ENCODE assay signal across 8 cellular contexts in the genomic region with DNA sequence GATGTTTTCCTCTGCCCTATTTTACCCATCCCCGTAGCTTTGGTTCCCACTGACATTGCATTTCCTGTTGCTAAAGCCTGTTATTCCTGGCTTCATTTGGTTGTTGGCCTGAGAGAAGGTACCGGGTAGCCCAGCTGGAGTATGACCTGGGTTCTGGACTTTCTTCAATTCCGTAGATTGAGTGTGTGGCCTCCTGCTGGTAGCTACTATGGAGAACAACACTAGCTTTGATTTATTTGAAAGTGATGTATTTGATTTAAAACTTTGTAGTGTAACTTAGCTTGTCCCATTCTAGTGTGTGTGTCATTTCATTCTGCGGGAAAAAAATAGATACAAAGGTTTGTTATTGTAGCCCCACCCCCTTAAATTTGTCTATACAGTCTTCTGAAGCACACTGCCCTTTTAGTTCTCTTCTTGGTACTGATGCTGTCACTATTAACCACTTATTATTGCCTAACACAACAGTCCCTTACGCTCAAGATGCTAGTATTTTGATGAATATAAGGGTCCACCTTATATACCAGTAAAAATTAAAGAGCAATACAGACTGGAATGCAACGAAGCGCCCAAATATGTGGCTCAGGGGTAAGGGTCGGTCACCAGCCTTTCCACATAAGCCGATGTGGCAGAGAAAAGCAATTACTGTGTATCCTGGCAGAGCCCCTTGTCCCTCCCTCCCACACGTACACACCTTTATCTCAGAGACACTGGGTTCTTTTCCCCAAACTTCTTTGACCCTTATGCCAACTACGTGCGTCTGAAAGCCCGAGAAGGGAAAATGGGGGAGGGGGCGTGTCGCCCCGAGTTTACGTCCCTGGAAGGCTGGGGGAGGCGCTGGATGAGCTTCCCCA. TPM values are rescaled to one million over a fixed set of nuclear protein-coding genes. Genes with fewer than 3 reads are reported as not detected.
DNase-seq lines count a peak whose midpoint lies in the region; ATAC-seq and TF ChIP-seq lines count a peak whose summit lies in the region.

No MANE protein-coding gene starts in this region.

- DNase-seq in activated CD4-positive, alpha-beta T cell treated with anti-CD3 and anti-CD28 coated beads for 36 hours, result peak; percentile 16
- no peak for DNase-seq in activated CD4-positive, alpha-beta T cell treated with anti-CD3 and anti-CD28 coated beads for 4 hours
- DNase-seq in epithelial cell of proximal tubule (ENCODE audit: low read depth), result no peak
- peak; percentile 47 to 78 for DNase-seq in aorta

- H3K4me3 Mint-ChIP-seq in activated CD4-positive, alpha-beta T cell treated with anti-CD3 and anti-CD28 coated beads for 36 hours, result peak overlapping the region; percentile 88
- peak overlapping the region; percentile 99 for H3K4me3 Mint-ChIP-seq in T-helper 1 cell treated with Interleukin-12 subunit alpha and Interleukin-12 subunit beta and Interleukin-4 antibody, amounts not matched to agents 30 μg/mL and 1 μg/mL, for 36 hours

- H3K4me1 ChIP-seq in muscle layer of colon (ENCODE audit: insufficient read depth, low read length), result peaks cover 28% of the 10 kb centered on the region
- H3K4me1 ChIP-seq in aorta (ENCODE audit: control insufficient read depth in 1 of 2, insufficient read depth in 2 of 2, low read length in 2 of 2), result no peaks in the 10 kb centered on the region

- H3K36me3 Mint-ChIP-seq in activated CD4-positive, alpha-beta T cell treated with anti-CD3 and anti-CD28 coated beads for 36 hours (ENCODE audit: low read depth), result peaks cover 52% of the 10 kb centered on the region
- H3K36me3 Mint-ChIP-seq in T-helper 1 cell treated with Interleukin-12 subunit alpha and Interleukin-12 subunit beta and Interleukin-4 antibody, amounts not matched to agents 30 μg/mL and 1 μg/mL, for 36 hours (ENCODE audit: low read depth), result peaks cover 58% of the 10 kb centered on the region

- peak; percentile 8 for ATAC-seq in activated CD4-positive, alpha-beta T cell treated with anti-CD3 and anti-CD28 coated beads for 36 hours
- peak; percentile 3 for ATAC-seq in HG03432 (IDR thresholded peaks at IDR 0.05; ENCODE audit: unreplicated experiment)
- peak; percentile 54 for ATAC-seq in aorta (ENCODE audit: low FRiP score)
- no peak for ATAC-seq in GM21717 (IDR thresholded peaks at IDR 0.05; ENCODE audit: unreplicated experiment)

- H3K4me1 Mint-ChIP-seq in activated CD4-positive, alpha-beta T cell treated with anti-CD3 and anti-CD28 coated beads for 36 hours, result peaks cover 50% of the 10 kb centered on the region
- H3K4me1 Mint-ChIP-seq in T-helper 1 cell treated with Interleukin-12 subunit alpha and Interleukin-12 subunit beta and Interleukin-4 antibody, amounts not matched to agents 30 μg/mL and 1 μg/mL, for 36 hours (ENCODE audit: low read depth), result peaks cover 51% of the 10 kb centered on the region

- TF ChIP-seq CTCF in epithelial cell of proximal tubule (conservative IDR thresholded peaks at IDR 0.05; ENCODE audit: low read depth, low read length), result peak; percentile 60

- POLR2A ChIA-PET in activated CD4-positive, alpha-beta T cell treated with anti-CD3 and anti-CD28 coated beads for 36 hours (lab: Charles Lee), result interaction anchor here (0.6 to 1.7 kb wide), 8 partner anchors 10 to 279 kb away, joined by 3 to 19 read pairs (median 4); no protein-coding TSS in a partner anchor

- peaks cover 25% of the 10 kb centered on the region for H3K36me3 ChIP-seq in muscle layer of colon (ENCODE audit: insufficient read depth, low read length)
- H3K36me3 ChIP-seq in aorta (ENCODE audit: control insufficient read depth in 1 of 2, insufficient read depth in 2 of 2, low read length in 1 of 2), result peaks cover 0 to 3% of the 10 kb centered on the region in 2 donors

- peak overlapping the region; percentile 90 for H3K9ac ChIP-seq in muscle layer of colon (ENCODE audit: low read length)

- CTCF ChIA-PET in activated CD4-positive, alpha-beta T cell treated with anti-CD3 and anti-CD28 coated beads for 36 hours (lab: Charles Lee), result interaction anchor here (0.5 to 3.8 kb wide), 14 partner anchors 10 to 1027 kb away, joined by 3 to 19 read pairs (median 4); partner anchors contain the start of gene LRIG2

- H3K27ac ChIP-seq in muscle layer of colon (ENCODE audit: low read depth, low read length) (peak overlapping the region; percentile 87), aorta (ENCODE audit: low read depth in 1 of 2, low read length in 2 of 2) (peak overlapping the region in 1 of 2 donors; percentile 19)

- H3K9me3 Mint-ChIP-seq in activated CD4-positive, alpha-beta T cell treated with anti-CD3 and anti-CD28 coated beads for 36 hours (ENCODE audit: low read depth), result no peaks in the 10 kb centered on the region
- no peaks in the 10 kb centered on the region for H3K9me3 Mint-ChIP-seq in T-helper 1 cell treated with Interleukin-12 subunit alpha and Interleukin-12 subunit beta and Interleukin-4 antibody, amounts not matched to agents 30 μg/mL and 1 μg/mL, for 36 hours

- peak overlapping the region; percentile 78 for H3K4me3 ChIP-seq in epithelial cell of proximal tubule (ENCODE audit: low read depth, low read length)
- peak overlapping the region; percentile 86 to 89 for H3K4me3 ChIP-seq in muscle layer of colon (ENCODE audit: low read depth in 1 of 2, low read length in 2 of 2)
- peak overlapping the region; percentile 60 to 83 for H3K4me3 ChIP-seq in aorta (ENCODE audit: low read length in 2 of 2)

- H3K27me3 ChIP-seq in muscle layer of colon (ENCODE audit: control insufficient read depth in 1 of 2, insufficient read depth in 2 of 2, low read length in 2 of 2), result no peaks in the 10 kb centered on the region
- H3K27me3 ChIP-seq in aorta (ENCODE audit: control insufficient read depth in 1 of 2, insufficient read depth in 2 of 2, low read length in 1 of 2), result no peaks in the 10 kb centered on the region

- peak overlapping the region; percentile 92 for H3K27ac Mint-ChIP-seq in activated CD4-positive, alpha-beta T cell treated with anti-CD3 and anti-CD28 coated beads for 36 hours
- peak overlapping the region; percentile 98 for H3K27ac Mint-ChIP-seq in T-helper 1 cell treated with Interleukin-12 subunit alpha and Interleukin-12 subunit beta and Interleukin-4 antibody, amounts not matched to agents 30 μg/mL and 1 μg/mL, for 36 hours

- H3K27me3 Mint-ChIP-seq in activated CD4-positive, alpha-beta T cell treated with anti-CD3 and anti-CD28 coated beads for 36 hours, result no peaks in the 10 kb centered on the region
- H3K27me3 Mint-ChIP-seq in T-helper 1 cell treated with Interleukin-12 subunit alpha and Interleukin-12 subunit beta and Interleukin-4 antibody, amounts not matched to agents 30 μg/mL and 1 μg/mL, for 36 hours (ENCODE audit: low read depth), result no peaks in the 10 kb centered on the region

- intact Hi-C loops in activated CD4-positive, alpha-beta T cell treated with anti-CD3 and anti-CD28 coated beads for 36 hours (cut with DNase I, micrococcal nuclease), result loop anchor here (1.0 to 2.0 kb wide), 5 partner anchors 30 to 279 kb away; partner anchors contain the start of genes CAPZA1 (in 2 of the 2), ST7L (in 2 of the 2) and PPM1J (in 1 of the 2)
- intact Hi-C loops in aorta (cut with DNase I), result loop anchor here (5.0 kb wide), 2 partner anchors 33 to 57 kb away; partner anchors contain the start of genes CAPZA1 (in 1 of the 2), RHOC (in 1 of the 2) and ST7L (in 1 of the 2)

- 1% methylated on average over 18 of the region's 18 CpGs for WGBS in aorta, 2 donors

- H3K9me3 ChIP-seq in muscle layer of colon (ENCODE audit: low read length) (no peaks in the 10 kb centered on the region), aorta (ENCODE audit: control insufficient read depth, low read length) (no peaks in the 10 kb centered on the region)

RNA-seq across cellular contexts. Expression of gene MOV10, which starts 0.6 kb away (rescaled TPM):
- 10 to 100 TPM; 80.3 to 87.5 TPM for total RNA-seq in activated CD4-positive, alpha-beta T cell treated with anti-CD3 and anti-CD28 coated beads for 36 hours
- total RNA-seq in epithelial cell of proximal tubule (35.7 and 46.4 TPM in 2 replicates), aorta (10 to 100 TPM; 29.2 to 61.0 TPM)
- polyA plus RNA-seq in aorta, result 10 to 100 TPM; 10.8 to 73.4 TPM

RNA-seq across cellular contexts. Expression of gene RHOC, which starts 33.1 kb away (rescaled TPM):
- total RNA-seq in activated CD4-positive, alpha-beta T cell treated with anti-CD3 and anti-CD28 coated beads for 36 hours, result 10 to 100 TPM; 32.8 to 45.7 TPM
- 766 and 1,011 TPM in 2 replicates for total RNA-seq in epithelial cell of proximal tubule
- total RNA-seq in aorta, result 100 to 1,000 TPM; 269 to 316 TPM
- 100 to 1,000 TPM; 433 to 540 TPM for polyA plus RNA-seq in aorta

RNA-seq across cellular contexts. Expression of gene PPM1J, which starts 41.3 kb away (rescaled TPM):
- total RNA-seq in activated CD4-positive, alpha-beta T cell treated with anti-CD3 and anti-CD28 coated beads for 36 hours, result under 1 TPM; 0.75 to 0.88 TPM
- total RNA-seq in epithelial cell of proximal tubule (3.2 and 7.7 TPM in 2 replicates), aorta (1 to 10 TPM; 3.7 to 4.3 TPM)
- 1 to 10 TPM in 1 of 2 donors, not detected in 1; 7.1 TPM for polyA plus RNA-seq in aorta

RNA-seq across cellular contexts. Expression of gene CAPZA1, which starts 54.2 kb away (rescaled TPM):
- total RNA-seq in activated CD4-positive, alpha-beta T cell treated with anti-CD3 and anti-CD28 coated beads for 36 hours, result 100 to 1,000 TPM; 251 to 302 TPM
- total RNA-seq in epithelial cell of proximal tubule (215 and 311 TPM in 2 replicates), aorta (100 to 1,000 TPM; 105 to 109 TPM)
- 10 to 100 TPM; 39.1 to 65.0 TPM for polyA plus RNA-seq in aorta

RNA-seq across cellular contexts. Expression of gene ST7L, which starts 54.9 kb away (rescaled TPM):
- 10 to 100 TPM; 10.0 to 10.6 TPM for total RNA-seq in activated CD4-positive, alpha-beta T cell treated with anti-CD3 and anti-CD28 coated beads for 36 hours
- total RNA-seq in epithelial cell of proximal tubule, result 7.4 and 16.7 TPM in 2 replicates
- 10 to 100 TPM; 20.2 to 27.3 TPM for total RNA-seq in aorta
- 10 to 100 TPM in 1 of 2 donors, 1 to 10 TPM in 1; 9.3 to 17.7 TPM for polyA plus RNA-seq in aorta

Comparison
In these comparisons a context has a peak if more than half of its experiments do, and no peak if none do; other contexts are left out.
1. DNase-seq: peak in activated CD4-positive, alpha-beta T cell treated with anti-CD3 and anti-CD28 coated beads for 36 hours (single experiment) and aorta (2 of 2); none in activated CD4-positive, alpha-beta T cell treated with anti-CD3 and anti-CD28 coated beads for 4 hours (0 of 2) and epithelial cell of proximal tubule (single experiment).
2. RNA of gene RHOC, which starts 33.1 kb away (total RNA-seq): 766 to 1,011 TPM in epithelial cell of proximal tubule and 269 to 316 TPM in aorta; 32.8 to 45.7 TPM in activated CD4-positive, alpha-beta T cell treated with anti-CD3 and anti-CD28 coated beads for 36 hours; every median in the first group is over 4 times any median in the second.
3. Peak in every context shown above with its lines, with median percentiles within 50 percentile points of each other: H3K4me3 ChIP-seq.